ENCODE assay signal across 30 cellular contexts in the genomic region with DNA sequence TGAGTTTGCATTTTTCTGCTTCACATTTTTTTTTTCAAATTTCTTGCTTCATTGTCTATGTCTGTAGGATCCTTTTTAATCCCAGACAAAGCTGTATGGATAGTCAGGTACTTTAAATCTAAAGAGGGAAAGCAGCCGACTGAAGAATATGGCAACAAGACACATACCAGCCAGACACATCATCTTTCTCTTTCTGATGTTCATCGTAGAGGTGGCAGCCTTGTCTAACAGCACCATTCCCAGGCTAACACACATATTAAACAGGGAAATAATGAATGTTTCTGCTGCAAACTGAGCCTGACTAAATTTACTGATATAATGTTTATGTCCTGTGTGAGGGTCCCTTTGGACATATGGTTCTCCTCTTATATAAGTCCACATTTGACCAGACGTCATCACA. TPM values are rescaled to one million over a fixed set of nuclear protein-coding genes. Genes with fewer than 3 reads are reported as not detected.
"Had no signal": no experiment of that assay in that cellular context is flagged by ENCODE, and none has a peak within 500 bp of the region (broad histone marks: within the 10 kb centered on the region; RNA-seq: fewer than 3 reads in every experiment).

No MANE protein-coding gene starts in this region.

- H3K4me3 ChIP-seq: ascending aorta, body of pancreas, Peyer's patch had no signal

- FAIRE-seq: bronchial epithelial cell had no signal

- DNase-seq: activated CD4-positive, alpha-beta T cell treated with anti-CD3 and anti-CD28 coated beads for 4 hours; activated CD4-positive, alpha-beta T cell treated with anti-CD3 and anti-CD28 coated beads, Interleukin-2, amount 50 U/mL, for 48 hours; activated CD8-positive, alpha-beta memory T cell treated with anti-CD3 and anti-CD28 coated beads, Interleukin-2, amount 10 ng/mL, durations not matched to agents 7 days and 5 days; activated effector memory CD4-positive, alpha-beta T cell treated with Interleukin-2 at 50 U/mL for 16 hours; activated naive CD4-positive, alpha-beta T cell; activated T-cell treated with anti-CD3 and anti-CD28 coated beads, Interleukin-2, amount 50 U/mL, for 24 hours; body of pancreas; central memory CD4-positive, alpha-beta T cell; KG1; NCI-H1048; NCI-H146; NCI-H187 treated with DMSO at 0.1 percent for 48 hours; NCI-H2081 treated with DMSO at 0.1 percent for 48 hours; NCI-H2171 treated with DMSO at 0.1 percent for 48 hours; NCI-H345; NCI-H510A treated with DMSO at 0.1 percent for 48 hours; NCI-H69; NK-92 treated with Interleukin-12 subunit alpha and Interleukin-12 subunit beta, amount 100 ng/mL, for 24 hours; OCI-M1; Peyer's patch; SHP77 treated with DMSO at 0.1 percent for 48 hours; T-helper 1 cell had no signal

- H3K27ac ChIP-seq: ascending aorta, body of pancreas, Peyer's patch, RWPE1 had no signal

- H3K36me3 ChIP-seq: ascending aorta, Peyer's patch had no signal

- H3K9me3 ChIP-seq: ascending aorta, body of pancreas, Peyer's patch had no signal

- ATAC-seq: activated CD4-positive, CD25-positive, alpha-beta regulatory T cell treated with anti-CD3 and anti-CD28 coated beads, Interleukin-2, amount 50 U/mL, for 24 hours; activated CD8-positive, alpha-beta memory T cell treated with anti-CD3 and anti-CD28 coated beads, Interleukin-2, amount 10 ng/mL, durations not matched to agents 7 days and 5 days; body of pancreas had no signal

- H3K27me3 ChIP-seq: ascending aorta, body of pancreas, Peyer's patch had no signal

RNA-seq across cellular contexts. Expression of a gene that starts 3.7 kb away (rescaled TPM):
- total RNA-seq: activated CD8-positive, alpha-beta memory T cell treated with anti-CD3 and anti-CD28 coated beads, Interleukin-2, amount 10 ng/mL, durations not matched to agents 7 days and 5 days; ascending aorta; LHCN-M2; M059J; Peyer's patch; SK-MEL-5; T-helper 2 cell treated with Interferon-gamma antibody and Interleukin-4, amounts not matched to agents 100 ng/mL and 5 ng/mL, for 36 hours had no signal

RNA-seq across cellular contexts. Expression of a gene that starts 44.8 kb away (rescaled TPM):
- total RNA-seq: activated CD8-positive, alpha-beta memory T cell treated with anti-CD3 and anti-CD28 coated beads, Interleukin-2, amount 10 ng/mL, durations not matched to agents 7 days and 5 days; T-helper 2 cell treated with Interferon-gamma antibody and Interleukin-4, amounts not matched to agents 100 ng/mL and 5 ng/mL, for 36 hours had no signal
